11 cellular contexts compared by ENCODE assay signal in genomic region chr4:86893136-86893535, GRCh38. TPM values are rescaled to one million over a fixed set of nuclear protein-coding genes. Genes with fewer than 3 reads are reported as not detected.
DNase-seq lines count a peak whose midpoint lies in the region; ATAC-seq and TF ChIP-seq lines count a peak whose summit lies in the region.
"Had no signal": no experiment of that assay in that cellular context is flagged by ENCODE, and none has a peak within 500 bp of the region (broad histone marks: within the 10 kb centered on the region; RNA-seq: fewer than 3 reads in every experiment).

No MANE protein-coding gene starts in this region.

- H3K9me3 Mint-ChIP-seq in neural progenitor cell = no peaks in the 10 kb centered on the region

- no peaks in the 10 kb centered on the region for H4K20me1 ChIP-seq in DND-41 (ENCODE audit: insufficient read depth, low read length)
- no peaks in the 10 kb centered on the region for H4K20me1 ChIP-seq in OCI-LY3 (ENCODE audit: insufficient read depth, low read length)
- no peaks in the 10 kb centered on the region for H4K20me1 ChIP-seq in neural progenitor cell (ENCODE audit: low read depth)

- peaks cover 29% of the 10 kb centered on the region for H3F3A ChIP-seq in neural progenitor cell (ENCODE audit: low read depth)

- peak overlapping the region; percentile 88 for H3K4me3 Mint-ChIP-seq in neural progenitor cell

- peaks cover 11% of the 10 kb centered on the region for H3K27me3 ChIP-seq in DND-41 (ENCODE audit: insufficient read depth, low read length, poor library complexity)
- H3K27me3 ChIP-seq in OCI-LY3 (ENCODE audit: low read depth, low read length) = no peaks in the 10 kb centered on the region
- no peaks in the 10 kb centered on the region for H3K27me3 ChIP-seq in endocrine pancreas (ENCODE audit: control insufficient read depth, insufficient read depth, low read length)
- no peaks in the 10 kb centered on the region for H3K27me3 ChIP-seq in neural progenitor cell

- H3K36me3 Mint-ChIP-seq in neural progenitor cell = peaks cover 2% of the 10 kb centered on the region

- H3K9ac ChIP-seq in DND-41 (ENCODE audit: low read depth, low read length) = no peak overlapping the region
- no peak overlapping the region for H3K9ac ChIP-seq in OCI-LY3 (ENCODE audit: low read length)
- peak overlapping the region; percentile 48 for H3K9ac ChIP-seq in endocrine pancreas (ENCODE audit: control insufficient read depth, insufficient read depth, low read length)
- H3K9ac ChIP-seq in neural progenitor cell = no peak overlapping the region

- DNase-seq in DND-41 (no peak), neural progenitor cell (ENCODE audit: low spot score) (no peak), KG1 (lab: John Stamatoyannopoulos, UW) (no peak)
- DNase-seq in effector CD4-positive, alpha-beta T cell = no peak
- no peak for DNase-seq in activated CD8-positive, alpha-beta memory T cell treated with anti-CD3 and anti-CD28 coated beads, Interleukin-2, amount 50 U/mL, for 4 hours
- DNase-seq: small intestine, T-helper 9 cell had no signal

- peak overlapping the region; percentile 71; the same call in 1 of the 2 replicates for H3K4me2 ChIP-seq in DND-41 (ENCODE audit: insufficient read depth, low read length)
- 0 out of 2 replicates have a peak overlapping the region, but pooled peaks have one; percentile 84 for H3K4me2 ChIP-seq in OCI-LY3 (ENCODE audit: low read length)
- H3K4me2 ChIP-seq in neural progenitor cell = peak overlapping the region; percentile 75

- H3K9me3 ChIP-seq in DND-41 (ENCODE audit: insufficient read depth, low read length, severe bottlenecking) (no peaks in the 10 kb centered on the region), OCI-LY3 (ENCODE audit: insufficient read depth, low read length) (no peaks in the 10 kb centered on the region), endocrine pancreas (ENCODE audit: control insufficient read depth, low read length) (no peaks in the 10 kb centered on the region), neural progenitor cell (ENCODE audit: low read depth) (no peaks in the 10 kb centered on the region)

- peaks cover 18% of the 10 kb centered on the region for H3K4me1 Mint-ChIP-seq in neural progenitor cell

- H3K4me3 ChIP-seq in DND-41 (ENCODE audit: low read depth in 1 of 2, low read length in 2 of 2) (no peak overlapping the region), OCI-LY3 (ENCODE audit: low read length) (no peak overlapping the region), endocrine pancreas (ENCODE audit: control insufficient read depth, insufficient read depth, low read length) (peak overlapping the region; percentile 76), neural progenitor cell (peak overlapping the region; percentile 54)

- TF ChIP-seq CTCF in DND-41 (IDR thresholded peaks at IDR 0.05; ENCODE audit: borderline replicate concordance, extremely low read depth, low read length, poor library complexity, severe bottlenecking) = no peak
- no peak for TF ChIP-seq CTCF in OCI-LY3 (IDR thresholded peaks at IDR 0.05; ENCODE audit: low read depth, low read length)
- TF ChIP-seq CTCF in neural progenitor cell (IDR thresholded peaks at IDR 0.05) = no peak

- H2AFZ ChIP-seq in DND-41 (ENCODE audit: low read depth, low read length) (no peak overlapping the region), OCI-LY3 (ENCODE audit: low read depth, low read length) (no peak overlapping the region), neural progenitor cell (replicated peaks) (peak overlapping the region; percentile 91)

- H3K4me1 ChIP-seq in DND-41 (ENCODE audit: insufficient read depth, low read length) (peaks cover 14% of the 10 kb centered on the region), OCI-LY3 (ENCODE audit: low read length) (peaks cover 8% of the 10 kb centered on the region), endocrine pancreas (ENCODE audit: control insufficient read depth, insufficient read depth, low read length) (peaks cover 4% of the 10 kb centered on the region), neural progenitor cell (peaks cover 18% of the 10 kb centered on the region)

- H3K79me2 ChIP-seq in DND-41 (ENCODE audit: insufficient read depth, low read length) (no peaks in the 10 kb centered on the region), OCI-LY3 (ENCODE audit: low read length) (no peaks in the 10 kb centered on the region), neural progenitor cell (ENCODE audit: low read depth) (no peaks in the 10 kb centered on the region)

- H3K36me3 ChIP-seq in DND-41 (ENCODE audit: insufficient read depth, low read length) (no peaks in the 10 kb centered on the region), OCI-LY3 (replicated peaks; ENCODE audit: low read depth, low read length) (no peaks in the 10 kb centered on the region), endocrine pancreas (ENCODE audit: control insufficient read depth, insufficient read depth, low read length) (no peaks in the 10 kb centered on the region), neural progenitor cell (no peaks in the 10 kb centered on the region)

- peaks cover 5% of the 10 kb centered on the region for H3K27me3 Mint-ChIP-seq in neural progenitor cell (ENCODE audit: insufficient read depth, low read depth)

- H3K27ac Mint-ChIP-seq in neural progenitor cell = peak overlapping the region; percentile 13

- H3K27ac ChIP-seq in DND-41 (ENCODE audit: low read length) = no peak overlapping the region
- H3K27ac ChIP-seq in OCI-LY3 (ENCODE audit: low read length) = no peak overlapping the region
- H3K27ac ChIP-seq in neural progenitor cell = no peak overlapping the region

- no peak for ATAC-seq in DND-41 (ENCODE audit: insufficient read depth, low read depth)

RNA-seq across cellular contexts. Expression of gene C4orf36, which starts 0.9 kb away (rescaled TPM):
- total RNA-seq in neural progenitor cell (ENCODE audit: low replicate concordance) = 5.7 and 8.6 TPM in 2 replicates
- total RNA-seq: lung microvascular endothelial cell had no signal

RNA-seq across cellular contexts. Expression of gene AFF1, which starts 41.7 kb away (rescaled TPM):
- 25.5 and 29.0 TPM in 2 replicates for total RNA-seq in neural progenitor cell (ENCODE audit: low replicate concordance)

RNA-seq across cellular contexts. Expression of gene SLC10A6, which starts 44.0 kb away (rescaled TPM):
- total RNA-seq in neural progenitor cell (ENCODE audit: low replicate concordance) = not detected in 2 replicates
- total RNA-seq: HT-29 had no signal

Comparison
In these comparisons a context has a peak if more than half of its experiments do, and no peak if none do; other contexts are left out.
1. H3K4me3 ChIP-seq: peak in endocrine pancreas (single experiment) and neural progenitor cell (single experiment); none in DND-41 (0 of 2) and OCI-LY3 (single experiment).
2. Peak in every context shown above with its lines, with median percentiles within 50 percentile points of each other: H3K4me2 ChIP-seq.